In the genomic region with DNA sequence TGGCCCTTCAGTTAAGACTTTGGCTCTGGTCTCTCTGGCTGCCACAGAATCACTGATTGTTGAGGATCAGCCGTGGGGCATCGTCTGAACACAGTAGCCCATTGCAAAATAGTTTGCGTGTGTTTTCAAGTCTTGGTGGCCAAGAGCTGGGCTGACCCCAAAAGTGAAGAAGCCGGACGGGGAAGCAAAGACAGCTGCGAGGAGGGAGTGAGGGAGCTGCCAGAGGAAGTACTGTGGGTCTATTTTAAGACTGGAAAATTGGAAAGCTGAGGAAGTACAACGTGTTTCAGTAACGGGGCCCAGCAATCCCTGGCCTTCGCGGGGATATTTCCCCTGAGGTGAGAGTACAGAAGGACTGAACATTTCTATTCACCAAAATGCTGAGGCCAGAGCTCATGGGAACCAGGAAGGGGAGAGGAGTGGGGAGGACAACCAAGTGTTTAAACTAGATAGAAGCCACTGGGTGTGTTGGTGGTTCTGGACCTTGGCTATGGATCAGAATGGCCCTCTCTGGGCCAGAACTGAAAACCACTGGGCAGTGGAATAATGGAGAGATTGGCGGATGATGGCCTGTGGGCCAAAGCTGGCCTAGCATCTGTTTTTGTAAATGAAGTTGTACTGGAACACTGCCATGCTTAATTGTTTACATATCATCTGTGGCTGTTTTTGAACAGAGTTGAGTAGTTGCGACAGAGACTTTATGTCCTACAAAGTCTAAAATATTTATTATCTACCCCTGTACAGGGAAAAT, we compare ENCODE assay signal across 11 cellular contexts. TPM values are rescaled to one million over a fixed set of nuclear protein-coding genes. Genes with fewer than 3 reads are reported as not detected.
DNase-seq lines count a peak whose midpoint lies in the region; ATAC-seq, FAIRE-seq and TF ChIP-seq lines count a peak whose summit lies in the region.
"Had no signal": no experiment of that assay in that cellular context is flagged by ENCODE, and none has a peak within 500 bp of the region (broad histone marks: within the 10 kb centered on the region; RNA-seq: fewer than 3 reads in every experiment).

No MANE protein-coding gene starts in this region.

- no peaks in the 10 kb centered on the region for H3K4me1 Mint-ChIP-seq in central memory CD8-positive, alpha-beta T cell

- no peak overlapping the region for H3K4me3 Mint-ChIP-seq in central memory CD8-positive, alpha-beta T cell
- H3K4me3 Mint-ChIP-seq: CD8-positive, alpha-beta T cell had no signal

- H3K9me3 ChIP-seq in kidney (ENCODE audit: control insufficient read depth in 1 of 2, low read length in 2 of 2) = no peaks in the 10 kb centered on the region

- no peaks in the 10 kb centered on the region for H3K4me1 ChIP-seq in kidney (ENCODE audit: control insufficient read depth in 1 of 2, insufficient read depth in 1 of 2, low read depth in 1 of 2, low read length in 2 of 2)

- no peak for ATAC-seq in central memory CD8-positive, alpha-beta T cell (replicated peaks; ENCODE audit: extremely low read depth, poor library complexity, severe bottlenecking)
- ATAC-seq in sciatic nerve = peak; percentile 96
- ATAC-seq: CD8-positive, alpha-beta T cell had no signal

- H3K27ac Mint-ChIP-seq in central memory CD8-positive, alpha-beta T cell (ENCODE audit: low read depth) = peak overlapping the region; percentile 20
- H3K27ac Mint-ChIP-seq: CD8-positive, alpha-beta T cell had no signal

- H3K9ac ChIP-seq in kidney (ENCODE audit: low read length in 2 of 2) = no peak overlapping the region

- no peak overlapping the region for H3K4me3 ChIP-seq in kidney (ENCODE audit: low read length in 2 of 2)

- peaks cover 2% of the 10 kb centered on the region for H3K36me3 Mint-ChIP-seq in central memory CD8-positive, alpha-beta T cell (ENCODE audit: insufficient read depth)
- H3K36me3 Mint-ChIP-seq: CD8-positive, alpha-beta T cell had no signal

- DNase-seq in GM03348 (ENCODE audit: low spot score) (peak; percentile 32), kidney (peak; percentile 91), sciatic nerve (ENCODE audit: low spot score) (peak; percentile 77), COLO668 (lab: John Stamatoyannopoulos, UW; ENCODE audit: unreplicated experiment) (no peak), NCI-H526 treated with DMSO at 0.1 percent for 48 hours (lab: John Stamatoyannopoulos, UW) (no peak), GM19240 (ENCODE audit: insufficient read length, low spot score) (no peak)
- no peak for DNase-seq in central memory CD8-positive, alpha-beta T cell (ENCODE audit: low spot score in 2 of 2)
- DNase-seq in stimulated activated naive CD4-positive, alpha-beta T cell (lab: John Stamatoyannopoulos, UW) = no peak
- DNase-seq: activated CD4-positive, alpha-beta T cell treated with anti-CD3 and anti-CD28 coated beads for 48 hours; CD8-positive, alpha-beta T cell had no signal

- no peak for TF ChIP-seq CTCF in kidney (IDR thresholded peaks at IDR 0.05; ENCODE audit: borderline replicate concordance, extremely low read depth, insufficient read depth)

- intact Hi-C loops in kidney (cut with DNase I) (no loop called here), sciatic nerve (cut with DNase I) (no loop called here)

- no peaks in the 10 kb centered on the region for H3K9me3 Mint-ChIP-seq in central memory CD8-positive, alpha-beta T cell
- H3K9me3 Mint-ChIP-seq: CD8-positive, alpha-beta T cell had no signal

- no peaks in the 10 kb centered on the region for H3K36me3 ChIP-seq in kidney (ENCODE audit: control insufficient read depth in 1 of 2, insufficient read depth in 2 of 2, low read length in 2 of 2)

- H3K27ac ChIP-seq in kidney (ENCODE audit: low read depth in 2 of 2, low read length in 2 of 2) = peak overlapping the region; percentile 27 to 52

- FAIRE-seq in kidney (lab: Jason Lieb, UNC) = no peak
- FAIRE-seq: keratinocyte had no signal

- no peaks in the 10 kb centered on the region for H3K27me3 Mint-ChIP-seq in central memory CD8-positive, alpha-beta T cell

RNA-seq across cellular contexts. Expression of a gene that starts 34.1 kb away (rescaled TPM):
- total RNA-seq in kidney (36.3 TPM), sciatic nerve (52.0 TPM)
- 3.1 TPM for polyA plus RNA-seq in kidney (ENCODE audit: insufficient read depth, low read depth, low replicate concordance)

Comparison
In these comparisons a context has a peak if more than half of its experiments do, and no peak if none do; other contexts are left out.
1. DNase-seq: peak in GM03348 (single experiment), kidney (single experiment) and sciatic nerve (single experiment); none in central memory CD8-positive, alpha-beta T cell (0 of 2), stimulated activated naive CD4-positive, alpha-beta T cell (0 of 6), COLO668 (single experiment), NCI-H526 treated with DMSO at 0.1 percent for 48 hours (single experiment) and GM19240 (single experiment).